Comparison of ENCODE assay signal across 18 cellular contexts in genomic region chr5:98779264-98779877, GRCh38. TPM values are rescaled to one million over a fixed set of nuclear protein-coding genes. Genes with fewer than 3 reads are reported as not detected.
DNase-seq lines count a peak whose midpoint lies in the region; ATAC-seq and TF ChIP-seq lines count a peak whose summit lies in the region.
"Had no signal": no experiment of that assay in that cellular context is flagged by ENCODE, and none has a peak within 500 bp of the region (broad histone marks: within the 10 kb centered on the region; RNA-seq: fewer than 3 reads in every experiment).

No MANE protein-coding gene starts in this region.

- H3K4me3 Mint-ChIP-seq in brain, result peak overlapping the region in 4 of 5 experiments; percentile 51 to 71 (median 60)
- H3K4me3 Mint-ChIP-seq: B cell; stimulated activated naive CD8-positive, alpha-beta T cell treated with anti-CD3 and anti-CD28 coated beads, Interleukin-15, amount 100 ng/mL, for 72 hours had no signal

- WGBS in mesenchymal stem cell, result 97% methylated on average over 11 of the region's 11 CpGs

- H4K8ac ChIP-seq in mesenchymal stem cell (ENCODE audit: low read length), result no peak overlapping the region

- no peak overlapping the region for H2BK5ac ChIP-seq in mesenchymal stem cell (ENCODE audit: low read depth, low read length, poor library complexity, severe bottlenecking)

- H3K4me1 ChIP-seq in mesenchymal stem cell (ENCODE audit: control insufficient read depth, insufficient read depth, low read depth, low read length), result peaks cover 9% of the 10 kb centered on the region
- peaks cover 54% of the 10 kb centered on the region for H3K4me1 ChIP-seq in skeletal muscle satellite cell (ENCODE audit: control insufficient read depth, insufficient read depth, low read length)

- no peak overlapping the region for H3K23ac ChIP-seq in mesenchymal stem cell (ENCODE audit: low read length in 2 of 2)

- peaks cover 99% of the 10 kb centered on the region for H3K4me1 Mint-ChIP-seq in brain

- H2AK5ac ChIP-seq in mesenchymal stem cell (ENCODE audit: low read length, severe bottlenecking), result no peak overlapping the region

- DNase-seq in HFF-Myc (ENCODE audit: extremely low read depth, low read depth) (no peak), mesenchymal stem cell (no peak)
- DNase-seq: activated CD4-positive, alpha-beta T cell treated with anti-CD3 and anti-CD28 coated beads for 1 hour; dermis blood vessel endothelial cell; NCI-H187 treated with DMSO at 0.1 percent for 48 hours; NCI-H446; SHP77 treated with DMSO at 0.1 percent for 48 hours; stimulated activated naive CD8-positive, alpha-beta T cell treated with anti-CD3 and anti-CD28 coated beads, Interleukin-15, amount 100 ng/mL, for 72 hours; T-helper 2 cell had no signal

- H3K4me2 ChIP-seq in mesenchymal stem cell (ENCODE audit: low read length, poor library complexity, severe bottlenecking) (no peak overlapping the region), skeletal muscle satellite cell (ENCODE audit: low read length) (peak overlapping the region; percentile 75)
- H3K4me2 ChIP-seq: hepatocyte had no signal

- no peak for ATAC-seq in GM18498 (IDR thresholded peaks at IDR 0.05; ENCODE audit: unreplicated experiment)
- ATAC-seq in HG02870 (IDR thresholded peaks at IDR 0.05; ENCODE audit: unreplicated experiment), result no peak
- ATAC-seq in GM21825 (IDR thresholded peaks at IDR 0.05; ENCODE audit: unreplicated experiment), result no peak
- ATAC-seq: esophagus mucosa; stimulated activated naive CD8-positive, alpha-beta T cell treated with anti-CD3 and anti-CD28 coated beads, Interleukin-15, amount 100 ng/mL, for 72 hours had no signal

- no peak overlapping the region for H3K27ac Mint-ChIP-seq in brain
- H3K27ac Mint-ChIP-seq: B cell; progenitor cell of endocrine pancreas; stimulated activated naive CD8-positive, alpha-beta T cell treated with anti-CD3 and anti-CD28 coated beads, Interleukin-15, amount 100 ng/mL, for 72 hours had no signal

- no peaks in the 10 kb centered on the region for H3K79me1 ChIP-seq in mesenchymal stem cell (replicated peaks; ENCODE audit: low read length, poor library complexity, severe bottlenecking)

- no peak overlapping the region for H2BK120ac ChIP-seq in mesenchymal stem cell (ENCODE audit: low read depth, low read length)

- TF ChIP-seq CTCF in HFF-Myc (IDR thresholded peaks at IDR 0.05; ENCODE audit: low read depth, low read length, missing control alignments) (no peak), brain (conservative IDR thresholded peaks at IDR 0.05) (no peak)

- no peak overlapping the region for H4K91ac ChIP-seq in mesenchymal stem cell (ENCODE audit: low read length)

- peak overlapping the region in 1 of 2 experiments; percentile 6 for H2BK12ac ChIP-seq in mesenchymal stem cell (ENCODE audit: low read length in 2 of 2)

- H3K9me3 Mint-ChIP-seq in brain, result no peaks in the 10 kb centered on the region
- H3K9me3 Mint-ChIP-seq: stimulated activated naive CD8-positive, alpha-beta T cell treated with anti-CD3 and anti-CD28 coated beads, Interleukin-15, amount 100 ng/mL, for 72 hours had no signal

- H3K4me3 ChIP-seq in HFF-Myc (replicated peaks; ENCODE audit: low read depth, low read length), result peak overlapping the region; percentile 13
- H3K4me3 ChIP-seq in mesenchymal stem cell (ENCODE audit: insufficient read depth in 1 of 2, low read depth in 1 of 2, low read length in 2 of 2), result peak overlapping the region in 1 of 2 experiments; percentile 69
- H3K4me3 ChIP-seq in skeletal muscle satellite cell (ENCODE audit: low read length), result peak overlapping the region; percentile 31
- H3K4me3 ChIP-seq: hepatocyte had no signal

- H3K27me3 ChIP-seq in mesenchymal stem cell (ENCODE audit: control insufficient read depth in 1 of 2, insufficient read depth in 1 of 2, low read length in 2 of 2) (no peaks in the 10 kb centered on the region), skeletal muscle satellite cell (ENCODE audit: control insufficient read depth, insufficient read depth, low read length) (no peaks in the 10 kb centered on the region)
- H3K27me3 ChIP-seq: hepatocyte had no signal

- H3K9me3 ChIP-seq in mesenchymal stem cell (ENCODE audit: control insufficient read depth, low read length), result no peaks in the 10 kb centered on the region
- H3K9me3 ChIP-seq in skeletal muscle satellite cell (replicated peaks; ENCODE audit: low read length), result no peaks in the 10 kb centered on the region

- H2AFZ ChIP-seq in mesenchymal stem cell (ENCODE audit: low read depth, low read length), result no peak overlapping the region
- H2AFZ ChIP-seq: hepatocyte had no signal

- H3K36me3 Mint-ChIP-seq in brain, result peaks cover 94% of the 10 kb centered on the region

- peaks cover 20 to 96% of the 10 kb centered on the region in 2 experiments for H3K36me3 ChIP-seq in mesenchymal stem cell (ENCODE audit: control insufficient read depth in 1 of 2, insufficient read depth in 2 of 2, low read depth in 1 of 2, low read length in 2 of 2)
- peaks cover 88% of the 10 kb centered on the region for H3K36me3 ChIP-seq in skeletal muscle satellite cell (ENCODE audit: insufficient read depth, low read length)

- H3K14ac ChIP-seq in mesenchymal stem cell (ENCODE audit: low read length in 2 of 2), result no peak overlapping the region

- peaks cover 9% of the 10 kb centered on the region for H3K27me3 Mint-ChIP-seq in brain
- H3K27me3 Mint-ChIP-seq: B cell; progenitor cell of endocrine pancreas; stimulated activated naive CD8-positive, alpha-beta T cell treated with anti-CD3 and anti-CD28 coated beads, Interleukin-15, amount 100 ng/mL, for 72 hours had no signal

- no peak overlapping the region for H3K4ac ChIP-seq in mesenchymal stem cell (ENCODE audit: low read depth in 1 of 2, low read length in 2 of 2)

- no peak overlapping the region for H3K27ac ChIP-seq in mesenchymal stem cell (ENCODE audit: low read length, poor library complexity, severe bottlenecking)
- H3K27ac ChIP-seq: hepatocyte had no signal

- H2BK15ac ChIP-seq in mesenchymal stem cell (ENCODE audit: low read depth, poor library complexity, severe bottlenecking), result no peak overlapping the region

- H3K9ac ChIP-seq in mesenchymal stem cell (ENCODE audit: low read length) (peak overlapping the region; percentile 76), skeletal muscle satellite cell (ENCODE audit: low read depth, low read length) (no peak overlapping the region)

- no peak overlapping the region for H3K18ac ChIP-seq in mesenchymal stem cell (ENCODE audit: low read depth in 1 of 2, low read length in 2 of 2)

RNA-seq across cellular contexts. Expression of gene RGMB, which starts 5.9 kb away (rescaled TPM):
- 24.9 TPM for polyA plus RNA-seq in brain (ENCODE audit: insufficient read depth, low read depth, low replicate concordance)
- polyA plus RNA-seq in mesenchymal stem cell (2013, experiment 1 of 2), result 15.4 TPM
- 15.8 TPM for polyA plus RNA-seq in mesenchymal stem cell (2013, experiment 2 of 2)
- 30.7 and 89.3 TPM in 2 replicates for total RNA-seq in skeletal muscle satellite cell (2012; rRNA removed)
